7 cellular contexts compared by ENCODE assay signal in the genomic region with DNA sequence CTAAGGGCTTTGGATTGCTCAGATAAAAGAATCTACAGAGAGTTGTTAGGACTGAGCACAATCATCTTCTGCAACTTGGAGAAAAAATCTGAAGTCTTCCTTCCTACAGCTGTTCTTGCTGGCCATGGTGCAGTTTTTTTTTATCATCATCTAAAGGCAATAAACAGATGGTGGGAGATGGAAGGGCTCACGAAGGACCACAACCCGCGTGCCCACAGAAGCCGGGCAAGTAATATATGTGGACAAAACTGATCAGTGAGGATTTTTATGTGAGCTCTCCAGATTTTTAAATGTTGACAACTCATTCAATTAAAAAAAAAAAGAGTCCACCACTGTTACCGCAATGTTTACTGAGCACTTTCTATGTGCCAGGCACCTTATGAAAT.
"Had no signal": no experiment of that assay in that cellular context is flagged by ENCODE, and none has a peak within 500 bp of the region (broad histone marks: within the 10 kb centered on the region; RNA-seq: fewer than 3 reads in every experiment).

No MANE protein-coding gene starts in this region.

- H3K4me3 ChIP-seq: SK-N-MC, tibial nerve had no signal

- H3K36me3 ChIP-seq: heart right ventricle, left ventricle myocardium inferior, tibial nerve had no signal

- DNase-seq: activated CD4-positive, CD25-positive, alpha-beta regulatory T cell; activated T-cell treated with anti-CD3 and anti-CD28 coated beads, Interleukin-2, amount 50 U/mL, for 4 hours; aorta; left ventricle myocardium inferior had no signal

- H3K27ac ChIP-seq: SK-N-MC had no signal

- H3K27me3 ChIP-seq: heart right ventricle, tibial nerve had no signal

- H3K9me3 ChIP-seq: heart right ventricle, left ventricle myocardium inferior, tibial nerve had no signal
